ENCODE assay signal across 22 cellular contexts in the genomic region with DNA sequence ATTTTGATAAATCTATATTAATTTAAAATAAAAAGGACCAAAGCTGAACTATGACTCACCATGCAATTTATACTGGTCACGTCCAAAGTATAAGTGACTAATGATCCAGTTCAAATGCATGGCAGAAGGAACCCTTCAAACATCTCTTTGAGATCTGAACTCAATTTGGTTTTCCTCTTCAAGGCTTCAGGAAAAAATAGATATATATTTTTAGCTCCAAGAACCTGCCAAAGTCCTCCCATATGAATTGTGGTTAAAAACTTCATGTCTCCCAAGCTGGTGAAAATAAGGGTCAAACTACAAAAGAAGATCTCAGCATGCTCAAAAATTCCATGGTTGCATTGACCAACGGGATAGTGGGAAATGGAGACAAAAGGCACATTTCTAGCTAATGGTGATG. TPM values are rescaled to one million over a fixed set of nuclear protein-coding genes. Genes with fewer than 3 reads are reported as not detected.
DNase-seq lines count a peak whose midpoint lies in the region; ATAC-seq, FAIRE-seq and TF ChIP-seq lines count a peak whose summit lies in the region.
"Had no signal": no experiment of that assay in that cellular context is flagged by ENCODE, and none has a peak within 500 bp of the region (broad histone marks: within the 10 kb centered on the region; RNA-seq: fewer than 3 reads in every experiment).

No MANE protein-coding gene starts in this region.

- no peaks in the 10 kb centered on the region for H3K27me3 Mint-ChIP-seq in activated CD4-positive, alpha-beta T cell treated with anti-CD3 and anti-CD28 coated beads, Interleukin-2, amount 10 ng/mL, durations not matched to agents 24 days and 14 days
- H3K27me3 Mint-ChIP-seq: CD4-positive, CD25-positive, alpha-beta regulatory T cell; CD8-positive, alpha-beta memory T cell; IgD-negative memory B cell had no signal

- no peaks in the 10 kb centered on the region for H3K4me1 ChIP-seq in A549
- peaks cover 18% of the 10 kb centered on the region for H3K4me1 ChIP-seq in GM23248 (ENCODE audit: insufficient read depth)
- no peaks in the 10 kb centered on the region for H3K4me1 ChIP-seq in left lung

- H3K4me3 Mint-ChIP-seq in activated CD4-positive, alpha-beta T cell treated with anti-CD3 and anti-CD28 coated beads, Interleukin-2, amount 10 ng/mL, durations not matched to agents 24 days and 14 days, result no peak overlapping the region
- H3K4me3 Mint-ChIP-seq: CD4-positive, CD25-positive, alpha-beta regulatory T cell; CD8-positive, alpha-beta memory T cell; H9; IgD-negative memory B cell had no signal

- H3K4me3 ChIP-seq in A549 (no peak overlapping the region), GM23248 (no peak overlapping the region), astrocyte of the cerebellum (ENCODE audit: low read depth, low read length) (no peak overlapping the region), left lung (no peak overlapping the region)

- H3K4me2 ChIP-seq in A549 (no peak overlapping the region), GM23248 (ENCODE audit: unreplicated experiment) (no peak overlapping the region)

- no peak for FAIRE-seq in A549 (lab: Jason Lieb, UNC)
- FAIRE-seq: G401.6, GM12891, H1, HepG2 had no signal

- CTCF ChIA-PET in A549 (lab: Yijun Ruan, JAX), result interaction anchor here (1.0 kb wide), 1 partner anchor 12 kb away, joined by 3 read pairs; no protein-coding TSS in a partner anchor

- no peak overlapping the region for H3K9ac ChIP-seq in GM23248

- H3K9me3 ChIP-seq in A549 (no peaks in the 10 kb centered on the region; the same call in 1 of the 3 replicates), GM23248 (ENCODE audit: low read depth) (no peaks in the 10 kb centered on the region), left lung (peaks cover 0 to 12% of the 10 kb centered on the region in 2 donors)

- no peak for TF ChIP-seq POLR2A in A549 (IDR thresholded peaks at IDR 0.05; ENCODE audit: low read length)

- WGBS in A549 (ENCODE audit: missing lambda C conversion rate), result 43% methylated on average over 2 of the region's 2 CpGs
- WGBS in GM23248 (ENCODE audit: low coverage in 1 of 2, low lambda C conversion rate in 2 of 2, missing lambda C conversion rate in 2 of 2), 2 experiments, result 6 to 7% methylated on average over 2 of the region's 2 CpGs

- H3K4me1 Mint-ChIP-seq in activated CD4-positive, alpha-beta T cell treated with anti-CD3 and anti-CD28 coated beads, Interleukin-2, amount 10 ng/mL, durations not matched to agents 24 days and 14 days, result no peaks in the 10 kb centered on the region
- H3K4me1 Mint-ChIP-seq: CD4-positive, CD25-positive, alpha-beta regulatory T cell; CD8-positive, alpha-beta memory T cell; IgD-negative memory B cell had no signal

- no peaks in the 10 kb centered on the region for H4K20me1 ChIP-seq in GM23248 (ENCODE audit: insufficient read depth)

- no peak overlapping the region for H3K27ac ChIP-seq in A549
- H3K27ac ChIP-seq in GM23248, result no peak overlapping the region
- no peak overlapping the region for H3K27ac ChIP-seq in left lung
- H3K27ac ChIP-seq: 22Rv1 had no signal

- no peaks in the 10 kb centered on the region for H3K36me3 Mint-ChIP-seq in activated CD4-positive, alpha-beta T cell treated with anti-CD3 and anti-CD28 coated beads, Interleukin-2, amount 10 ng/mL, durations not matched to agents 24 days and 14 days (ENCODE audit: low read depth)
- H3K36me3 Mint-ChIP-seq: CD4-positive, CD25-positive, alpha-beta regulatory T cell; CD8-positive, alpha-beta memory T cell; IgD-negative memory B cell had no signal

- H3K27me3 ChIP-seq in GM23248 (replicated peaks; ENCODE audit: insufficient read depth), result no peaks in the 10 kb centered on the region
- no peaks in the 10 kb centered on the region for H3K27me3 ChIP-seq in left lung

- peaks cover 8% of the 10 kb centered on the region for H3K9me3 Mint-ChIP-seq in activated CD4-positive, alpha-beta T cell treated with anti-CD3 and anti-CD28 coated beads, Interleukin-2, amount 10 ng/mL, durations not matched to agents 24 days and 14 days

- no peaks in the 10 kb centered on the region for H3K79me2 ChIP-seq in GM23248 (ENCODE audit: insufficient read depth)

- no peak for ATAC-seq in A549
- no peak for ATAC-seq in GM18907 (IDR thresholded peaks at IDR 0.05; ENCODE audit: unreplicated experiment)
- no peak for ATAC-seq in left lung
- ATAC-seq: HepG2 had no signal

- no peaks in the 10 kb centered on the region for H3F3A ChIP-seq in GM23248 (ENCODE audit: insufficient read depth)

- TF ChIP-seq EP300 in A549 (IDR thresholded peaks at IDR 0.05), result no peak

- no peaks in the 10 kb centered on the region for H3K36me3 ChIP-seq in GM23248 (ENCODE audit: low read depth)
- no peaks in the 10 kb centered on the region for H3K36me3 ChIP-seq in left lung

- H2AFZ ChIP-seq in GM23248, result 0 out of 2 replicates have a peak overlapping the region, but pooled peaks have one; percentile 17

- no peak for TF ChIP-seq RAD21 in A549 (conservative IDR thresholded peaks at IDR 0.05 in 1 of 2, IDR thresholded peaks at IDR 0.05 in 1 of 2)

- DNase-seq in A549 (ENCODE audit: low read depth in 1 of 2, low spot score in 1 of 2) (no peak), GM23248 (peak; percentile 23), astrocyte of the cerebellum (ENCODE audit: low read depth) (peak; percentile 32), stromal cell of bone marrow (ENCODE audit: low read depth) (peak; percentile 22), left lung (no peak)
- no peak for DNase-seq in activated CD4-positive, alpha-beta T cell treated with anti-CD3 and anti-CD28 coated beads, Interleukin-2, amount 10 ng/mL, durations not matched to agents 24 days and 14 days
- DNase-seq: C1 segment of cervical spinal cord; CD4-positive, CD25-positive, alpha-beta regulatory T cell; CD8-positive, alpha-beta memory T cell; COR-L47; DMS 273 treated with DMSO at 0.1 percent for 48 hours; DMS53; DND-41; H9 had no signal

- H3K27ac Mint-ChIP-seq in activated CD4-positive, alpha-beta T cell treated with anti-CD3 and anti-CD28 coated beads, Interleukin-2, amount 10 ng/mL, durations not matched to agents 24 days and 14 days, result no peak overlapping the region
- H3K27ac Mint-ChIP-seq: CD4-positive, CD25-positive, alpha-beta regulatory T cell; CD8-positive, alpha-beta memory T cell; H9; IgD-negative memory B cell had no signal

- no peak for TF ChIP-seq CTCF in A549 (IDR thresholded peaks at IDR 0.05)
- no peak for TF ChIP-seq CTCF in astrocyte of the cerebellum (IDR thresholded peaks at IDR 0.05; ENCODE audit: low read depth, low read length, missing control alignments)
- no peak for TF ChIP-seq CTCF in left lung (IDR thresholded peaks at IDR 0.05)

- intact Hi-C loops in left lung (cut with DNase I), result no loop called here
- intact Hi-C loops in activated CD4-positive, alpha-beta T cell treated with anti-CD3 and anti-CD28 coated beads, Interleukin-2, amount 10 ng/mL, durations not matched to agents 24 days and 14 days (cut with micrococcal nuclease), result no loop called here

- in situ Hi-C loops in GM23248 (cut with MboI), result no loop called here
- in situ Hi-C loops in astrocyte of the cerebellum (cut with HindIII; ENCODE audit: low sequenced_read_pairs), result no loop called here

- POLR2A ChIA-PET in A549 (lab: Yijun Ruan, JAX), result no interaction called here

- H3K9me2 ChIP-seq in GM23248 (ENCODE audit: insufficient read depth), result no peaks in the 10 kb centered on the region

TF ChIP-seq in A549, 52 proteins besides CTCF, POLR2A, EP300 and RAD21:
- TF ChIP-seq, protein P1, sequence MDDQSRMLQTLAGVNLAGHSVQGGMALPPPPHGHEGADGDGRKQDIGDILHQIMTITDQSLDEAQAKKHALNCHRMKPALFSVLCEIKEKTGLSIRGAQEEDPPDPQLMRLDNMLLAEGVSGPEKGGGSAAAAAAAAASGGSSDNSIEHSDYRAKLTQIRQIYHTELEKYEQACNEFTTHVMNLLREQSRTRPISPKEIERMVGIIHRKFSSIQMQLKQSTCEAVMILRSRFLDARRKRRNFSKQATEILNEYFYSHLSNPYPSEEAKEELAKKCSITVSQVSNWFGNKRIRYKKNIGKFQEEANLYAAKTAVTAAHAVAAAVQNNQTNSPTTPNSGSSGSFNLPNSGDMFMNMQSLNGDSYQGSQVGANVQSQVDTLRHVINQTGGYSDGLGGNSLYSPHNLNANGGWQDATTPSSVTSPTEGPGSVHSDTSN (IDR thresholded peaks at IDR 0.05), result no peak
- TF ChIP-seq FOSL2 (IDR thresholded peaks at IDR 0.05) (no peak), FOSL2 (CRISPR knock-in tag; IDR thresholded peaks at IDR 0.05) (peak; percentile 31; the same call in 1 of the 2 replicates)
TF ChIP-seq in A549: peak in this region for 1.

RNA-seq across cellular contexts. Expression of a gene that starts 34.6 kb away (rescaled TPM):
- 11.0 and 17.0 TPM in 2 replicates for polyA plus RNA-seq in A549 (2011; rRNA removed)
- polyA plus RNA-seq in A549 (2012; cell fraction: cytosol; rRNA removed), result 3.2 and 3.6 TPM in 2 replicates
- polyA plus RNA-seq in A549 (2012; cell fraction: nucleus; rRNA removed), result 6.1 and 10.4 TPM in 2 replicates
- polyA plus RNA-seq in A549 (2017; fragmentation: RNase III; extraction: RNeasy Plus Mini Kit Qiagen cat#74134 plus additional on column Dnase treatment), result 8.0 to 8.5 TPM (median 8.1 TPM) in 3 replicates
- 42.7 and 54.3 TPM in 2 replicates for polyA minus RNA-seq in A549 (2011; rRNA and poly(A)+ RNA removed)
- 33.8 and 43.1 TPM in 2 replicates for total RNA-seq in GM23248 (2014; rRNA removed; shearing (Covaris generic))
- 20.1 and 23.5 TPM in 2 replicates for polyA plus RNA-seq in GM23248 (2016; fragmentation: Nextera tagmentation; extraction: Ambion mirVana)
- total RNA-seq in left lung, result 10 to 100 TPM in 1 of 2 donors, 1 to 10 TPM in 1; 5.5 to 13.8 TPM
- total RNA-seq in activated CD4-positive, alpha-beta T cell treated with anti-CD3 and anti-CD28 coated beads, Interleukin-2, amount 10 ng/mL, durations not matched to agents 24 days and 14 days, result not detected in 2 replicates
- total RNA-seq: A673; CD4-positive, CD25-positive, alpha-beta regulatory T cell; CD8-positive, alpha-beta memory T cell; HepG2 had no signal
- polyA plus RNA-seq: CD4-positive, CD25-positive, alpha-beta regulatory T cell; CD8-positive, alpha-beta memory T cell; HepG2; IgD-negative memory B cell had no signal

Comparison
In these comparisons a context has a peak if more than half of its experiments do, and no peak if none do; other contexts are left out.
1. DNase-seq: peak in GM23248 (single experiment), astrocyte of the cerebellum (single experiment) and stromal cell of bone marrow (single experiment); none in A549 (0 of 2), left lung (0 of 2) and activated CD4-positive, alpha-beta T cell treated with anti-CD3 and anti-CD28 coated beads, Interleukin-2, amount 10 ng/mL, durations not matched to agents 24 days and 14 days (single experiment).